In genomic region chr3:136955813-136956212, GRCh38 we compare ENCODE assay signal across 1 cellular context.
TF ChIP-seq lines count a peak whose summit lies in the region.

No MANE protein-coding gene starts in this region.

TF ChIP-seq in HCT116, 20 proteins besides CTCF, POLR2A, EP300 and RAD21 (continued from another document):
- TF ChIP-seq REST (IDR thresholded peaks at IDR 0.05; ENCODE audit: low read depth): no peak
